Comparison of ENCODE assay signal across 8 cellular contexts in the genomic region with DNA sequence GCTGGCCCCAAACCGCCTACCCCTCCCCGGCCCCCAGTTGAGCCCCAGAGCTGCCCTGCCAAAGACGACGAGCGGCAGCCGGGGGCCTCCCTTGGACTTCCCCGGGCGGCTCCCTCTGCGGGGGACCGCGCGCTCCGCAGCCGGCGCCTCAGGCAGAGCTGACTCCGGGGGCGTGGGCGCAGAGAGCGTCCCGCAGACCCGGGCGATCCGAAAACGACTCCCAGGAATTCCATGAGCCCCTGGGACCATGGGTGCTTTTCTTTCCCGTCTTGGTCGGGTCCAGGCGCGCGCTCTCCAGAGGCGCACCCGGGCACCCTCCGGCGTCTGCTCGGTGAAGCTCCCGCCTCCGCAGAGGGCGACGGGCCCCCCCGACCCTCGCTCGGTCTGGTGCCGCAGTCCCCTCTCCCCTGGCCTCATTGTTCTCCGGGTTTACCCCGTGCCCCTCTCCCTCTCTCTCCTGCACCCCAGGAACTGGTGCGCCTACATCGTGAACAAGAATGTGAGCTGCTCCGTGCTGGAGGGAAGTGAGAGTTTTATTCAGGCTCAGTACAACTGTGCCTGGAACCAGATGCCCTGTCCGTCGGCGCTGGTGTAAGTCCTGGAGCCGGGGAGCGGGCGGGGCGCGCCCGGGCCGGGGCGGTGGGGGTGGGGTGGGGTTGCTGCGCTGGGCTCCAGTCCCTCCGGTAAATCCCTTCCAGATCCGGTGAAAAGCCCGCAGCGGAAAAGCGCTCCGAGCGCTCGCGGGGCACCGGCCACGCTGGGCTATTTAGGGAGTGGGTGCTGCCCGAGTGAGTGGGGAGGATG. TPM values are rescaled to one million over a fixed set of nuclear protein-coding genes. Genes with fewer than 3 reads are reported as not detected.
DNase-seq lines count a peak whose midpoint lies in the region; ATAC-seq and TF ChIP-seq lines count a peak whose summit lies in the region.

No MANE protein-coding gene starts in this region.

- peaks cover 51% of the 10 kb centered on the region for H3K27me3 Mint-ChIP-seq in CD8-positive, alpha-beta T cell (ENCODE audit: low read depth)
- peaks cover 29% of the 10 kb centered on the region for H3K27me3 Mint-ChIP-seq in activated CD4-positive, alpha-beta memory T cell treated with anti-CD3 and anti-CD28 coated beads for 36 hours
- peaks cover 75% of the 10 kb centered on the region for H3K27me3 Mint-ChIP-seq in neural crest cell (ENCODE audit: low read depth)

- peak overlapping the region; percentile 51 for H3K4me3 ChIP-seq in CD8-positive, alpha-beta T cell (ENCODE audit: low read depth, low read length)
- H3K4me3 ChIP-seq in HEK293 (ENCODE audit: low read depth, low read length) (peak overlapping the region; percentile 53), fibroblast of lung (replicated peaks in 1 of 4; ENCODE audit: control extremely low read depth in 1 of 4, insufficient read depth in 1 of 4, low read depth in 3 of 4, low read length in 4 of 4) (peak overlapping the region; percentile 40 to 57 (median 47))

- CTCF ChIA-PET in CD8-positive, alpha-beta T cell (lab: Charles Lee), result no interaction called here
- CTCF ChIA-PET in HEK293 (lab: Yijun Ruan, JAX), result interaction anchor here (0.7 to 1.0 kb wide), 2 partner anchors 28 to 375 kb away, joined by 3 to 4 read pairs; no protein-coding TSS in a partner anchor
- CTCF ChIA-PET in activated CD4-positive, alpha-beta memory T cell treated with anti-CD3 and anti-CD28 coated beads for 36 hours (lab: Charles Lee), result interaction anchor here (1.8 kb wide), 1 partner anchor 36 kb away, joined by 4 read pairs; no protein-coding TSS in a partner anchor

- H3K4me3 Mint-ChIP-seq in CD8-positive, alpha-beta T cell, result peak overlapping the region; percentile 84
- H3K4me3 Mint-ChIP-seq in activated CD4-positive, alpha-beta memory T cell treated with anti-CD3 and anti-CD28 coated beads for 36 hours, result peak overlapping the region; percentile 84
- H3K4me3 Mint-ChIP-seq in neural crest cell, result peak overlapping the region; percentile 76

- no peak overlapping the region for H3K27ac Mint-ChIP-seq in CD8-positive, alpha-beta T cell
- H3K27ac Mint-ChIP-seq in activated CD4-positive, alpha-beta memory T cell treated with anti-CD3 and anti-CD28 coated beads for 36 hours, result no peak overlapping the region
- H3K27ac Mint-ChIP-seq in neural crest cell (ENCODE audit: unreplicated experiment), result no peak overlapping the region

- H3K27me3 ChIP-seq in CD8-positive, alpha-beta T cell (ENCODE audit: insufficient read depth, low read length), result peaks cover 6% of the 10 kb centered on the region
- H3K27me3 ChIP-seq in fibroblast of lung (ENCODE audit: control insufficient read depth, insufficient read depth, low read length), result peaks cover 37% of the 10 kb centered on the region

- intact Hi-C loops in CD8-positive, alpha-beta T cell (cut with DNase I, micrococcal nuclease), result loop anchor here in 1 of 2 experiments (2.0 to 5.0 kb wide), 2 partner anchors 35 to 59 kb away; no protein-coding TSS in a partner anchor
- intact Hi-C loops in activated CD4-positive, alpha-beta memory T cell treated with anti-CD3 and anti-CD28 coated beads for 36 hours (cut with micrococcal nuclease), result loop anchor here (2.0 to 5.0 kb wide), 3 partner anchors 35 to 125 kb away; no protein-coding TSS in a partner anchor

- H3K9me3 ChIP-seq in CD8-positive, alpha-beta T cell (ENCODE audit: low read length), result no peaks in the 10 kb centered on the region
- H3K9me3 ChIP-seq in HEK293 (ENCODE audit: control insufficient read depth, insufficient read depth, low read depth, low read length) (no peaks in the 10 kb centered on the region), fibroblast of lung (ENCODE audit: control insufficient read depth, insufficient read depth, low read depth, low read length) (no peaks in the 10 kb centered on the region)

- no peaks in the 10 kb centered on the region for H3K36me3 ChIP-seq in CD8-positive, alpha-beta T cell (ENCODE audit: insufficient read depth, low read length)
- H3K36me3 ChIP-seq in HEK293 (ENCODE audit: control insufficient read depth in 2 of 2, insufficient read depth in 1 of 2, low read length in 2 of 2) (no peaks in the 10 kb centered on the region), fibroblast of lung (ENCODE audit: control insufficient read depth, insufficient read depth, low read length) (no peaks in the 10 kb centered on the region)

- peak overlapping the region; percentile 65 for H3K9ac ChIP-seq in fibroblast of lung (ENCODE audit: insufficient read depth, low read length)

- peaks cover 19% of the 10 kb centered on the region for H3K4me1 Mint-ChIP-seq in CD8-positive, alpha-beta T cell (ENCODE audit: low read depth)
- H3K4me1 Mint-ChIP-seq in activated CD4-positive, alpha-beta memory T cell treated with anti-CD3 and anti-CD28 coated beads for 36 hours (ENCODE audit: low read depth), result peaks cover 29% of the 10 kb centered on the region
- peaks cover 20% of the 10 kb centered on the region for H3K4me1 Mint-ChIP-seq in neural crest cell

- peak overlapping the region; percentile 88 for H3K4me2 ChIP-seq in fibroblast of lung (ENCODE audit: extremely low read depth, insufficient read depth, low read length)

- no peak overlapping the region for H3K27ac ChIP-seq in CD8-positive, alpha-beta T cell (ENCODE audit: low read depth, low read length)
- H3K27ac ChIP-seq in HEK293 (ENCODE audit: extremely low read depth, low read depth, low read length) (peak overlapping the region; percentile 16; the same call in 1 of the 2 replicates), fibroblast of lung (ENCODE audit: insufficient read depth, low read length) (no peak overlapping the region)

- no peaks in the 10 kb centered on the region for H3K9me3 Mint-ChIP-seq in CD8-positive, alpha-beta T cell
- H3K9me3 Mint-ChIP-seq in activated CD4-positive, alpha-beta memory T cell treated with anti-CD3 and anti-CD28 coated beads for 36 hours, result no peaks in the 10 kb centered on the region
- H3K9me3 Mint-ChIP-seq in neural crest cell, result no peaks in the 10 kb centered on the region

- H2AFZ ChIP-seq in fibroblast of lung (ENCODE audit: low read length), result peak overlapping the region; percentile 30

- H3K79me2 ChIP-seq in fibroblast of lung (ENCODE audit: control insufficient read depth, insufficient read depth, low read length), result no peaks in the 10 kb centered on the region

- peak in 2 of 7 experiments; percentile 13 to 39 for DNase-seq in CD8-positive, alpha-beta T cell
- DNase-seq in activated CD4-positive, alpha-beta memory T cell treated with anti-CD3 and anti-CD28 coated beads for 36 hours, result peak; percentile 57
- peak; percentile 27 to 53 for DNase-seq in fibroblast of lung (ENCODE audit: low read depth in 2 of 2)
- peak; percentile 5 for DNase-seq in neural crest cell (ENCODE audit: low read depth, low spot score)
- DNase-seq in NCI-H2107 treated with DMSO at 0.1 percent for 48 hours (lab: John Stamatoyannopoulos, UW; ENCODE audit: unreplicated experiment), result no peak

- no peak for TF ChIP-seq CTCF in CD8-positive, alpha-beta T cell (IDR thresholded peaks at IDR 0.05)
- TF ChIP-seq CTCF in HEK293 (tag by site-specific recombination; IDR thresholded peaks at IDR 0.05), result peak; percentile 43; the same call in 1 of the 2 replicates
- no peak for TF ChIP-seq CTCF in fibroblast of lung (conservative IDR thresholded peaks at IDR 0.05 in 1 of 2, IDR thresholded peaks at IDR 0.05 in 1 of 2; ENCODE audit: low read depth in 1 of 2, low read length in 2 of 2)
- TF ChIP-seq CTCF in neural crest cell (conservative IDR thresholded peaks at IDR 0.05), result no peak

- ATAC-seq in CD8-positive, alpha-beta T cell, result peak; percentile 54
- no peak for ATAC-seq in HG03460 (IDR thresholded peaks at IDR 0.05; ENCODE audit: unreplicated experiment)
- no peak for ATAC-seq in HG03025 (IDR thresholded peaks at IDR 0.05; ENCODE audit: low FRiP score, unreplicated experiment)

- H4K20me1 ChIP-seq in fibroblast of lung (ENCODE audit: control insufficient read depth, extremely low read depth, insufficient read depth, low read length), result no peaks in the 10 kb centered on the region

- H3K36me3 Mint-ChIP-seq in CD8-positive, alpha-beta T cell, result no peaks in the 10 kb centered on the region
- H3K36me3 Mint-ChIP-seq in activated CD4-positive, alpha-beta memory T cell treated with anti-CD3 and anti-CD28 coated beads for 36 hours, result peaks cover 2% of the 10 kb centered on the region
- H3K36me3 Mint-ChIP-seq in neural crest cell (ENCODE audit: low read depth), result no peaks in the 10 kb centered on the region

- H3K4me1 ChIP-seq in CD8-positive, alpha-beta T cell (ENCODE audit: insufficient read depth, low read length), result peaks cover 9% of the 10 kb centered on the region
- H3K4me1 ChIP-seq in HEK293 (ENCODE audit: control insufficient read depth, insufficient read depth, low read length), result peaks cover 4% of the 10 kb centered on the region; the same call in 1 of the 2 replicates
- peaks cover 4% of the 10 kb centered on the region for H3K4me1 ChIP-seq in fibroblast of lung (ENCODE audit: control insufficient read depth, extremely low read depth, insufficient read depth, low read length)

- POLR2A ChIA-PET in CD8-positive, alpha-beta T cell (lab: Charles Lee), result no interaction called here
- POLR2A ChIA-PET in HEK293 (lab: Yijun Ruan, JAX), result interaction anchor here (0.5 to 0.8 kb wide), 2 partner anchors 30 to 50 kb away, joined by 3 to 7 read pairs; no protein-coding TSS in a partner anchor
- POLR2A ChIA-PET in activated CD4-positive, alpha-beta memory T cell treated with anti-CD3 and anti-CD28 coated beads for 36 hours (lab: Charles Lee), result interaction anchor here (0.9 kb wide), 1 partner anchor 58 kb away, joined by 6 read pairs; no protein-coding TSS in a partner anchor

TF ChIP-seq in HEK293, 187 proteins besides CTCF, POLR2A, EP300 and RAD21 (continues in another document):
- TF ChIP-seq, protein P1, sequence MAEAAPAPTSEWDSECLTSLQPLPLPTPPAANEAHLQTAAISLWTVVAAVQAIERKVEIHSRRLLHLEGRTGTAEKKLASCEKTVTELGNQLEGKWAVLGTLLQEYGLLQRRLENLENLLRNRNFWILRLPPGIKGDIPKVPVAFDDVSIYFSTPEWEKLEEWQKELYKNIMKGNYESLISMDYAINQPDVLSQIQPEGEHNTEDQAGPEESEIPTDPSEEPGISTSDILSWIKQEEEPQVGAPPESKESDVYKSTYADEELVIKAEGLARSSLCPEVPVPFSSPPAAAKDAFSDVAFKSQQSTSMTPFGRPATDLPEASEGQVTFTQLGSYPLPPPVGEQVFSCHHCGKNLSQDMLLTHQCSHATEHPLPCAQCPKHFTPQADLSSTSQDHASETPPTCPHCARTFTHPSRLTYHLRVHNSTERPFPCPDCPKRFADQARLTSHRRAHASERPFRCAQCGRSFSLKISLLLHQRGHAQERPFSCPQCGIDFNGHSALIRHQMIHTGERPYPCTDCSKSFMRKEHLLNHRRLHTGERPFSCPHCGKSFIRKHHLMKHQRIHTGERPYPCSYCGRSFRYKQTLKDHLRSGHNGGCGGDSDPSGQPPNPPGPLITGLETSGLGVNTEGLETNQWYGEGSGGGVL (tag by site-specific recombination; IDR thresholded peaks at IDR 0.05), result peak; percentile 45

RNA-seq across cellular contexts. Expression of a gene that starts 0.7 kb away (rescaled TPM):
- total RNA-seq in CD8-positive, alpha-beta T cell, result 1 to 10 TPM; 1.6 to 1.7 TPM
- total RNA-seq in activated CD4-positive, alpha-beta memory T cell treated with anti-CD3 and anti-CD28 coated beads for 36 hours, result 10 to 100 TPM; 18.7 to 20.1 TPM
- 11.1 and 18.0 TPM in 2 replicates for total RNA-seq in fibroblast of lung
- 4.1 and 8.7 TPM in 2 replicates for polyA plus RNA-seq in fibroblast of lung
- 6.3 and 12.1 TPM in 2 replicates for polyA plus RNA-seq in fibroblast of lung (2012)
- 3.1 and 10.2 TPM in 2 replicates for polyA minus RNA-seq in fibroblast of lung (ENCODE audit: low replicate concordance)
- total RNA-seq in neural crest cell, result 16.0 and 19.2 TPM in 2 replicates
